ENCODE assay signal across 17 cellular contexts in the genomic region with DNA sequence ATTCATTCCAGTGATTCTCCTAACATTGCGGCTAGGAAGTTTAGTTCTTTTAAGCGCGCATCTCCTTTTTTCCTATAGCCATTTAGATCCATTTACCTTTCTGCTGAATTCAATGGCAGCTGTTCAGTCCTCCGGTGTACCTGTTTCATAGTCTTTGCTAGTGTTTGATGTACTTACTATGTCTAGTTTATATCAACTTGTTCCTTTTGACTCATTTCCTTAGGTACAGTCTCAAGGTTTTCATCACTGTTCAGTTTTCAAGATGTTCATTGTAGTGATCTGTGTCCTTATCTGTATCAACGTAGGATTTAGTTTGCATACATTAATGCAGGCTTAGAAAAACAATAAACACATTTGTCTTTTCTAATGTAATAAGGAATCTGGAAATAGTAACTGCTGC. TPM values are rescaled to one million over a fixed set of nuclear protein-coding genes. Genes with fewer than 3 reads are reported as not detected.
DNase-seq lines count a peak whose midpoint lies in the region; ATAC-seq and TF ChIP-seq lines count a peak whose summit lies in the region.
"Had no signal": no experiment of that assay in that cellular context is flagged by ENCODE, and none has a peak within 500 bp of the region (broad histone marks: within the 10 kb centered on the region; RNA-seq: fewer than 3 reads in every experiment).

No MANE protein-coding gene starts in this region.

- no peak overlapping the region for H3K4me3 Mint-ChIP-seq in activated CD8-positive, alpha-beta memory T cell treated with anti-CD3 and anti-CD28 coated beads, Interleukin-2, amount 10 ng/mL, durations not matched to agents 7 days and 5 days
- H3K4me3 Mint-ChIP-seq in CD4-positive, alpha-beta T cell, result peak overlapping the region; percentile 22
- H3K4me3 Mint-ChIP-seq in T-helper 2 cell treated with Interferon-gamma antibody and Interleukin-4, amounts not matched to agents 5 μg/mL and 100 μg/mL, for 36 hours, result peak overlapping the region; percentile 69
- H3K4me3 Mint-ChIP-seq: B cell had no signal

- H3K36me3 ChIP-seq in effector memory CD4-positive, alpha-beta T cell (ENCODE audit: control insufficient read depth, insufficient read depth, low read length), result no peaks in the 10 kb centered on the region
- H3K36me3 ChIP-seq in prostate gland, result no peaks in the 10 kb centered on the region

- H3K4me3 ChIP-seq in effector memory CD4-positive, alpha-beta T cell (ENCODE audit: insufficient read depth, low read depth, low read length, poor library complexity, severe bottlenecking), result no peak overlapping the region
- H3K4me3 ChIP-seq in prostate gland, result no peak overlapping the region
- H3K4me3 ChIP-seq: GM23248 had no signal

- H3K36me3 Mint-ChIP-seq in activated CD8-positive, alpha-beta memory T cell treated with anti-CD3 and anti-CD28 coated beads, Interleukin-2, amount 10 ng/mL, durations not matched to agents 7 days and 5 days, result peaks cover 17% of the 10 kb centered on the region
- H3K36me3 Mint-ChIP-seq in CD4-positive, alpha-beta T cell (ENCODE audit: low read depth), result peaks cover 4% of the 10 kb centered on the region
- H3K36me3 Mint-ChIP-seq in T-helper 2 cell treated with Interferon-gamma antibody and Interleukin-4, amounts not matched to agents 5 μg/mL and 100 μg/mL, for 36 hours (ENCODE audit: low read depth), result peaks cover 6% of the 10 kb centered on the region

- H3K4me1 ChIP-seq in effector memory CD4-positive, alpha-beta T cell (ENCODE audit: control insufficient read depth, insufficient read depth, low read length, poor library complexity, severe bottlenecking), result peaks cover 18% of the 10 kb centered on the region
- no peaks in the 10 kb centered on the region for H3K4me1 ChIP-seq in prostate gland (replicated peaks)

- DNase-seq in activated CD8-positive, alpha-beta memory T cell treated with anti-CD3 and anti-CD28 coated beads, Interleukin-2, amount 10 ng/mL, durations not matched to agents 7 days and 5 days, result no peak
- no peak for DNase-seq in activated CD8-positive, alpha-beta memory T cell treated with anti-CD3 and anti-CD28 coated beads for 24 hours
- no peak for DNase-seq in CD4-positive, alpha-beta T cell
- DNase-seq in T-helper 2 cell treated with Interferon-gamma antibody and Interleukin-4, amounts not matched to agents 5 μg/mL and 100 μg/mL, for 36 hours (ENCODE audit: low spot score), result no peak
- DNase-seq in effector memory CD4-positive, alpha-beta T cell, result no peak
- DNase-seq in prostate gland (ENCODE audit: low spot score) (no peak), RKO (ENCODE audit: low spot score) (no peak)
- DNase-seq: DMS 273 treated with DMSO at 0.1 percent for 48 hours, GM23248, Karpas-422, MM.1S, NCI-H1105 treated with DMSO at 0.1 percent for 48 hours, NCI-H187 treated with DMSO at 0.1 percent for 48 hours, NCI-H2171, NCI-H446 treated with DMSO at 0.1 percent for 48 hours had no signal

- intact Hi-C loops in CD4-positive, alpha-beta T cell (cut with DNase I, micrococcal nuclease), result no loop called here
- intact Hi-C loops in prostate gland (cut with DNase I), result no loop called here

- ATAC-seq in activated CD8-positive, alpha-beta memory T cell treated with anti-CD3 and anti-CD28 coated beads, Interleukin-2, amount 10 ng/mL, durations not matched to agents 7 days and 5 days, result peak; percentile 18
- peak; percentile 49 for ATAC-seq in CD4-positive, alpha-beta T cell (ENCODE audit: poor library complexity)
- ATAC-seq in SK-N-SH treated with all-trans-retinoic acid at 6 μM for 48 hours, result no peak

- no peak overlapping the region for H3K27ac Mint-ChIP-seq in activated CD8-positive, alpha-beta memory T cell treated with anti-CD3 and anti-CD28 coated beads, Interleukin-2, amount 10 ng/mL, durations not matched to agents 7 days and 5 days
- peak overlapping the region; percentile 61 for H3K27ac Mint-ChIP-seq in CD4-positive, alpha-beta T cell
- peak overlapping the region; percentile 64 for H3K27ac Mint-ChIP-seq in T-helper 2 cell treated with Interferon-gamma antibody and Interleukin-4, amounts not matched to agents 5 μg/mL and 100 μg/mL, for 36 hours
- H3K27ac Mint-ChIP-seq: B cell had no signal

- POLR2A ChIA-PET in CD4-positive, alpha-beta T cell (lab: Charles Lee), result interaction anchor here (0.7 to 3.4 kb wide), 10 partner anchors 8 to 59 kb away, joined by 3 to 24 read pairs (median 5); a partner anchor contains a TSS

- no peaks in the 10 kb centered on the region for H3K27me3 Mint-ChIP-seq in activated CD8-positive, alpha-beta memory T cell treated with anti-CD3 and anti-CD28 coated beads, Interleukin-2, amount 10 ng/mL, durations not matched to agents 7 days and 5 days
- no peaks in the 10 kb centered on the region for H3K27me3 Mint-ChIP-seq in CD4-positive, alpha-beta T cell
- H3K27me3 Mint-ChIP-seq in T-helper 2 cell treated with Interferon-gamma antibody and Interleukin-4, amounts not matched to agents 5 μg/mL and 100 μg/mL, for 36 hours (ENCODE audit: low read depth), result no peaks in the 10 kb centered on the region
- H3K27me3 Mint-ChIP-seq: B cell had no signal

- no peak overlapping the region for H3K27ac ChIP-seq in CD4-positive, alpha-beta T cell (ENCODE audit: low read depth, low read length)
- peak overlapping the region; percentile 26 for H3K27ac ChIP-seq in effector memory CD4-positive, alpha-beta T cell (ENCODE audit: insufficient read depth, low read length, poor library complexity, severe bottlenecking)
- no peak overlapping the region for H3K27ac ChIP-seq in prostate gland
- H3K27ac ChIP-seq: GM23248 had no signal

- TF ChIP-seq CTCF in CD4-positive, alpha-beta T cell (IDR thresholded peaks at IDR 0.05), result no peak
- no peak for TF ChIP-seq CTCF in prostate gland (IDR thresholded peaks at IDR 0.05)

- no peaks in the 10 kb centered on the region for H3K9me3 ChIP-seq in CD4-positive, alpha-beta T cell (ENCODE audit: control insufficient read depth, low read length)
- no peaks in the 10 kb centered on the region for H3K9me3 ChIP-seq in effector memory CD4-positive, alpha-beta T cell (ENCODE audit: control insufficient read depth, low read length)
- no peaks in the 10 kb centered on the region for H3K9me3 ChIP-seq in prostate gland

- WGBS in prostate gland, result 87% methylated on average over 5 of the region's 5 CpGs

- TF ChIP-seq POLR2A in prostate gland (IDR thresholded peaks at IDR 0.05), result no peak

- peaks cover 7% of the 10 kb centered on the region for H3K9me3 Mint-ChIP-seq in activated CD8-positive, alpha-beta memory T cell treated with anti-CD3 and anti-CD28 coated beads, Interleukin-2, amount 10 ng/mL, durations not matched to agents 7 days and 5 days (ENCODE audit: low read depth)
- no peaks in the 10 kb centered on the region for H3K9me3 Mint-ChIP-seq in CD4-positive, alpha-beta T cell
- H3K9me3 Mint-ChIP-seq in T-helper 2 cell treated with Interferon-gamma antibody and Interleukin-4, amounts not matched to agents 5 μg/mL and 100 μg/mL, for 36 hours, result peaks cover 9% of the 10 kb centered on the region

- no peaks in the 10 kb centered on the region for H3K27me3 ChIP-seq in CD4-positive, alpha-beta T cell (ENCODE audit: control insufficient read depth, insufficient read depth, low read length)
- H3K27me3 ChIP-seq in effector memory CD4-positive, alpha-beta T cell (replicated peaks; ENCODE audit: control insufficient read depth, insufficient read depth, low read length, poor library complexity, severe bottlenecking), result no peaks in the 10 kb centered on the region
- no peaks in the 10 kb centered on the region for H3K27me3 ChIP-seq in prostate gland (replicated peaks; ENCODE audit: insufficient read depth)

- peaks cover 67% of the 10 kb centered on the region for H3K4me1 Mint-ChIP-seq in activated CD8-positive, alpha-beta memory T cell treated with anti-CD3 and anti-CD28 coated beads, Interleukin-2, amount 10 ng/mL, durations not matched to agents 7 days and 5 days
- peaks cover 84% of the 10 kb centered on the region for H3K4me1 Mint-ChIP-seq in CD4-positive, alpha-beta T cell (ENCODE audit: low read depth)
- peaks cover 77% of the 10 kb centered on the region for H3K4me1 Mint-ChIP-seq in T-helper 2 cell treated with Interferon-gamma antibody and Interleukin-4, amounts not matched to agents 5 μg/mL and 100 μg/mL, for 36 hours (ENCODE audit: low read depth)

- CTCF ChIA-PET in activated CD8-positive, alpha-beta memory T cell treated with anti-CD3 and anti-CD28 coated beads, Interleukin-2, amount 10 ng/mL, durations not matched to agents 7 days and 5 days (lab: Charles Lee), result interaction anchor here (0.6 to 1.6 kb wide), 3 partner anchors 8 to 889 kb away, joined by 3 read pairs; no protein-coding TSS in a partner anchor
- CTCF ChIA-PET in CD4-positive, alpha-beta T cell (lab: Charles Lee), result interaction anchor here (1.1 kb wide), 1 partner anchor 8 kb away, joined by 3 read pairs; no protein-coding TSS in a partner anchor

TF ChIP-seq in SK-N-SH treated with all-trans-retinoic acid at 6 μM for 48 hours, 23 proteins besides CTCF, POLR2A, EP300 and RAD21 (continues in another document):
- TF ChIP-seq GLIS3 (CRISPR knock-in tag; IDR thresholded peaks at IDR 0.05) (no peak), ZNF8 (CRISPR knock-in tag; IDR thresholded peaks at IDR 0.05) (no peak), ISL1 (CRISPR knock-in tag; IDR thresholded peaks at IDR 0.05) (no peak), ZC3H10 (CRISPR knock-in tag; IDR thresholded peaks at IDR 0.05) (no peak), TCF4 (CRISPR knock-in tag; IDR thresholded peaks at IDR 0.05; ENCODE audit: borderline replicate concordance) (no peak), CSDC2 (CRISPR knock-in tag; IDR thresholded peaks at IDR 0.05) (no peak), RARB (CRISPR knock-in tag; IDR thresholded peaks at IDR 0.05) (no peak), PPARA (CRISPR knock-in tag; IDR thresholded peaks at IDR 0.05; ENCODE audit: borderline replicate concordance) (no peak), SNAI2 (CRISPR knock-in tag; IDR thresholded peaks at IDR 0.05) (no peak), ESRRG (CRISPR knock-in tag; IDR thresholded peaks at IDR 0.05) (no peak)
- TF ChIP-seq, protein P1, sequence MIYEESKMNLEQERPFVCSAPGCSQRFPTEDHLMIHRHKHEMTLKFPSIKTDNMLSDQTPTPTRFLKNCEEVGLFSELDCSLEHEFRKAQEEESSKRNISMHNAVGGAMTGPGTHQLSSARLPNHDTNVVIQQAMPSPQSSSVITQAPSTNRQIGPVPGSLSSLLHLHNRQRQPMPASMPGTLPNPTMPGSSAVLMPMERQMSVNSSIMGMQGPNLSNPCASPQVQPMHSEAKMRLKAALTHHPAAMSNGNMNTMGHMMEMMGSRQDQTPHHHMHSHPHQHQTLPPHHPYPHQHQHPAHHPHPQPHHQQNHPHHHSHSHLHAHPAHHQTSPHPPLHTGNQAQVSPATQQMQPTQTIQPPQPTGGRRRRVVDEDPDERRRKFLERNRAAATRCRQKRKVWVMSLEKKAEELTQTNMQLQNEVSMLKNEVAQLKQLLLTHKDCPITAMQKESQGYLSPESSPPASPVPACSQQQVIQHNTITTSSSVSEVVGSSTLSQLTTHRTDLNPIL (CRISPR knock-in tag; IDR thresholded peaks at IDR 0.05; ENCODE audit: low read depth), result no peak

RNA-seq across cellular contexts. Expression of a gene that starts 59.0 kb away (rescaled TPM):
- 100 to 1,000 TPM; 370 to 398 TPM for total RNA-seq in activated CD8-positive, alpha-beta memory T cell treated with anti-CD3 and anti-CD28 coated beads, Interleukin-2, amount 10 ng/mL, durations not matched to agents 7 days and 5 days
- total RNA-seq in CD4-positive, alpha-beta T cell, result 100 to 1,000 TPM; 551 to 561 TPM
- total RNA-seq in prostate gland, result 100 to 1,000 TPM; 131 to 226 TPM
